ENCODE assay signal across 8 cellular contexts in genomic region chr19:17488593-17489391, GRCh38. TPM values are rescaled to one million over a fixed set of nuclear protein-coding genes. Genes with fewer than 3 reads are reported as not detected.
DNase-seq lines count a peak whose midpoint lies in the region; ATAC-seq and TF ChIP-seq lines count a peak whose summit lies in the region.

No MANE protein-coding gene starts in this region.

- H3K9me3 ChIP-seq in Peyer's patch (no peaks in the 10 kb centered on the region), iPS DF 6.9 (ENCODE audit: control insufficient read depth, insufficient read depth, low read length) (no peaks in the 10 kb centered on the region)

- DNase-seq in Peyer's patch (peak; percentile 81 to 93 (median 93)), iPS DF 6.9 (ENCODE audit: low read depth, low spot score) (no peak)
- peak; percentile 91 for DNase-seq in activated effector memory CD4-positive, alpha-beta T cell treated with anti-CD3 and anti-CD28 coated beads, Interleukin-2, amount 50 U/mL, for 16 hours
- DNase-seq in stimulated activated CD4-positive, alpha-beta T cell treated with anti-CD3 and anti-CD28 coated beads, Interleukin-1b, Interleukin-23, amount 100 ng/mL, for 4 hours (ENCODE audit: low read depth in 2 of 2), result peak; percentile 60 to 69

- TF ChIP-seq POLR2A in Peyer's patch (IDR thresholded peaks at IDR 0.05), result peak in 1 of 2 donors; percentile 12

- no CpG with 5 or more reads among the region's 31 CpGs for WGBS in iPS DF 6.9 (ENCODE audit: insufficient coverage, insufficient read length)

- H3K4me1 ChIP-seq in Peyer's patch (peaks cover 0 to 17% (median 8%) of the 10 kb centered on the region in 4 donors), iPS DF 6.9 (ENCODE audit: control insufficient read depth, insufficient read depth, low read length) (peaks cover 6% of the 10 kb centered on the region)

- no peaks in the 10 kb centered on the region for H3K27me3 ChIP-seq in Peyer's patch
- no peaks in the 10 kb centered on the region for H3K27me3 ChIP-seq in iPS DF 6.9 (ENCODE audit: control insufficient read depth, insufficient read depth, low read length)

- H3K27ac ChIP-seq in Peyer's patch, result peak overlapping the region; percentile 5 to 52 (median 21)
- no peak overlapping the region for H3K27ac ChIP-seq in iPS DF 6.9 (ENCODE audit: low read length)

- ATAC-seq in GM21529 (IDR thresholded peaks at IDR 0.05; ENCODE audit: unreplicated experiment) (peak; percentile 57), HG03469 (IDR thresholded peaks at IDR 0.05; ENCODE audit: unreplicated experiment) (no peak), GM18858 (IDR thresholded peaks at IDR 0.05; ENCODE audit: unreplicated experiment) (no peak), HG02610 (IDR thresholded peaks at IDR 0.05; ENCODE audit: unreplicated experiment) (no peak)

- TF ChIP-seq CTCF in Peyer's patch (IDR thresholded peaks at IDR 0.05), result peak in 3 of 6 experiments; percentile 34 to 47 (median 38)

- H3K4me3 ChIP-seq in Peyer's patch, result peak overlapping the region; percentile 12 to 34 (median 16)
- H3K4me3 ChIP-seq in iPS DF 6.9 (ENCODE audit: low read length), result peak overlapping the region; percentile 56; the same call in 1 of the 2 replicates

- H3K36me3 ChIP-seq in Peyer's patch, result no peaks in the 10 kb centered on the region
- H3K36me3 ChIP-seq in iPS DF 6.9 (ENCODE audit: control insufficient read depth, insufficient read depth, low read length), result no peaks in the 10 kb centered on the region

RNA-seq across cellular contexts. Expression of gene SLC27A1, which starts 18.5 kb away (rescaled TPM):
- 10 to 100 TPM in 2 of 4 donors, 1 to 10 TPM in 1, under 1 TPM in 1; 0.70 to 13.2 (median 8.3) TPM for total RNA-seq in Peyer's patch

RNA-seq across cellular contexts. Expression of gene PGLS, which starts 22.7 kb away (rescaled TPM):
- 100 to 1,000 TPM in 2 of 4 donors, 10 to 100 TPM in 2; 79.2 to 117 (median 104) TPM for total RNA-seq in Peyer's patch

RNA-seq across cellular contexts. Expression of gene NXNL1, which starts 28.1 kb away (rescaled TPM):
- total RNA-seq in Peyer's patch, result not detected

RNA-seq across cellular contexts. Expression of gene TMEM221, which starts 40.3 kb away (rescaled TPM):
- total RNA-seq in Peyer's patch, result not detected
